In genomic region chr6:29942275-29943052, GRCh38 we compare ENCODE assay signal across 8 cellular contexts. TPM values are rescaled to one million over a fixed set of nuclear protein-coding genes. Genes with fewer than 3 reads are reported as not detected.
A peak's percentile ranks its signal among the peaks of the same experiment; 100 is the strongest.
DNase-seq lines count a peak whose midpoint lies in the region; ATAC-seq and TF ChIP-seq lines count a peak whose summit lies in the region.

Gene HLA-A (plus strand): TSS chr6:29942532. CDS start chr6:29942554, 22 bp downstream.

- H3K36me3 ChIP-seq in ovary, result no peaks in the 10 kb centered on the region
- peaks cover 35% of the 10 kb centered on the region for H3K36me3 ChIP-seq in thymus (ENCODE audit: control insufficient read depth, insufficient read depth)

- peak; percentile 95 for TF ChIP-seq POLR2A in ovary (IDR thresholded peaks at IDR 0.05)

- TF ChIP-seq CTCF in GM12864 (IDR thresholded peaks at IDR 0.05; ENCODE audit: low read depth, low read length, missing control alignments) (no peak), ovary (IDR thresholded peaks at IDR 0.05) (no peak)

- H3K27ac ChIP-seq in ovary (peak within 1 kb of the TSS; percentile 57 to 62), thymus (ENCODE audit: low read depth) (peak within 1 kb of the TSS; percentile 97)

- ATAC-seq in HG02678 (IDR thresholded peaks at IDR 0.05; ENCODE audit: unreplicated experiment) (peak; percentile 91), Right ventricle myocardium inferior (peak; percentile 98)

- no peaks in the 10 kb centered on the region for H3K9me3 ChIP-seq in ovary
- no peaks in the 10 kb centered on the region for H3K9me3 ChIP-seq in thymus (ENCODE audit: control insufficient read depth)

- H3K27me3 ChIP-seq in ovary, result no peaks in the 10 kb centered on the region
- no peaks in the 10 kb centered on the region for H3K27me3 ChIP-seq in thymus (ENCODE audit: control insufficient read depth, insufficient read depth)

- H3K4me3 ChIP-seq in GM12864 (ENCODE audit: low read depth, low read length), result peak within 1 kb of the TSS; percentile 88
- H3K4me3 ChIP-seq in ovary, result peak within 1 kb of the TSS; percentile 73
- peak within 1 kb of the TSS; percentile 95 for H3K4me3 ChIP-seq in thymus (ENCODE audit: low read length)

- DNase-seq in GM12864 (ENCODE audit: low read depth), result peak; percentile 90
- DNase-seq in NCI-H128 (lab: John Stamatoyannopoulos, UW; ENCODE audit: unreplicated experiment), result peak; percentile 76
- DNase-seq in SW 1271 (lab: John Stamatoyannopoulos, UW), result peak; percentile 91 to 95
- peak; percentile 81 for DNase-seq in activated naive CD8-positive, alpha-beta T cell treated with anti-CD3 and anti-CD28 coated beads, Interleukin-2, amount 50 U/mL, for 16 hours (ENCODE audit: low read depth, low spot score)
- DNase-seq in Right ventricle myocardium inferior (ENCODE audit: missing footprints), result peak; percentile 97
- DNase-seq in ovary, result peak; percentile 91 to 96 (median 92)

- intact Hi-C loops in Right ventricle myocardium inferior (cut with DNase I), result loop anchor here (2.0 to 5.0 kb wide), 2 partner anchors 16 to 35 kb away; no protein-coding TSS in a partner anchor
- intact Hi-C loops in ovary (cut with DNase I), result loop anchor here in 3 of 4 donors (1.0 to 10.0 kb wide), 3 partner anchors 11 to 58 kb away; no protein-coding TSS in a partner anchor

- TF ChIP-seq EP300 in ovary (IDR thresholded peaks at IDR 0.05), result no peak

- WGBS in ovary, 3 donors, result 1% methylated on average over 53 to 66 of the region's 68 CpGs
- WGBS in thymus, result under 1% methylated on average over 68 of the region's 68 CpGs

- H3K4me1 ChIP-seq in ovary (ENCODE audit: insufficient read depth) (peaks cover 5% of the 10 kb centered on the region), thymus (ENCODE audit: control insufficient read depth, insufficient read depth, low read length) (peaks cover 17% of the 10 kb centered on the region)

RNA-seq across cellular contexts. Expression of gene HLA-A, which starts in this region (rescaled TPM):
- 249 TPM for total RNA-seq in Right ventricle myocardium inferior
- total RNA-seq in ovary, result 100 to 1,000 TPM; 269 to 430 (median 310) TPM
- polyA plus RNA-seq in ovary, result 100 to 1,000 TPM; 511 to 543 TPM
- polyA plus RNA-seq in thymus, result 1,655 TPM

Comparison
In these comparisons a context has a peak if more than half of its experiments do, and no peak if none do; other contexts are left out.
1. Peak in every context shown above with its lines: DNase-seq, ATAC-seq, H3K4me3 ChIP-seq and H3K27ac ChIP-seq.